9 cellular contexts compared by ENCODE assay signal in the genomic region with DNA sequence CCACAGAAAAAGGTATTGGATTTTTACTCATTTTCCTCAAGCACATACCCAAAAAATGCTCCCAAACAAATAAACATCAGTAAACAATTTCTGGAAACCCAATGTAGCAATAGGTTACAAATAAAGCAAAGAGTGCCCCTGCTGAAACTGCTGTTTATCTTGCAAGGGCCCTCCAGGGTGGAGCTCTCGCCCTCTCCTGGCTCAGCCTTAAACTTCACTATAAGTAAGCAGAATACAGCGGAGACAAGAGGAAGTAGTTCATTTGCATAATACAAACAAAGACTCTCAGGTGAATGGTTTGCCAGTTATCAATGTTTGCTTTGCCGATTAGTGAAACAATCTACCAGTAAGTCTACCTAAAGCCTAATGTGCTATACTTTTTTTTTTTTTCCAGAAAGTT.
DNase-seq lines count a peak whose midpoint lies in the region; ATAC-seq, FAIRE-seq and TF ChIP-seq lines count a peak whose summit lies in the region.
"Had no signal": no experiment of that assay in that cellular context is flagged by ENCODE, and none has a peak within 500 bp of the region (broad histone marks: within the 10 kb centered on the region; RNA-seq: fewer than 3 reads in every experiment).

No MANE protein-coding gene starts in this region.

- in situ Hi-C loops in HepG2 (cut with HindIII; ENCODE audit: extremely low pct_ligation_motif_present, low pct_unique_long_range_greater_than_20kb) = no loop called here

- no peak for TF ChIP-seq RAD21 in HepG2 (CRISPR knock-in tag; IDR thresholded peaks at IDR 0.05)

- no peak for TF ChIP-seq POLR2A in HepG2 (IDR thresholded peaks at IDR 0.05; ENCODE audit: insufficient read depth in 1 of 2, low read depth in 2 of 2, low read length in 2 of 2)
- no peak for TF ChIP-seq POLR2A in right lobe of liver (IDR thresholded peaks at IDR 0.05)

- no peaks in the 10 kb centered on the region for H4K20me1 ChIP-seq in HepG2 (ENCODE audit: insufficient read depth, low read length)

- no peak overlapping the region for H3K9ac ChIP-seq in HepG2 (ENCODE audit: insufficient read depth, low read depth, low read length)

- H3K4me1 ChIP-seq in HepG2 (ENCODE audit: insufficient read depth, low read length) (no peaks in the 10 kb centered on the region), right lobe of liver (no peaks in the 10 kb centered on the region), RWPE2 (ENCODE audit: insufficient read depth, poor library complexity, severe bottlenecking) (no peaks in the 10 kb centered on the region), small intestine (ENCODE audit: control insufficient read depth in 2 of 2, insufficient read depth in 1 of 2, low read depth in 1 of 2, low read length in 1 of 2) (no peaks in the 10 kb centered on the region)

- H3K9me3 ChIP-seq in HepG2 (ENCODE audit: low read length) (no peaks in the 10 kb centered on the region), right lobe of liver (no peaks in the 10 kb centered on the region), RWPE2 (ENCODE audit: severe bottlenecking) (no peaks in the 10 kb centered on the region), small intestine (ENCODE audit: control insufficient read depth, low read depth) (no peaks in the 10 kb centered on the region)

- TF ChIP-seq EP300 in HepG2 (IDR thresholded peaks at IDR 0.05; ENCODE audit: low read depth in 2 of 2, low read length in 2 of 2) = no peak
- TF ChIP-seq EP300 in HepG2 (CRISPR knock-in tag; IDR thresholded peaks at IDR 0.05; ENCODE audit: borderline replicate concordance) = no peak

- no peak for TF ChIP-seq CTCF in HepG2 (CRISPR knock-in tag; IDR thresholded peaks at IDR 0.05)
- TF ChIP-seq CTCF in right lobe of liver (IDR thresholded peaks at IDR 0.05) = no peak
- peak; percentile 41 for TF ChIP-seq CTCF in RWPE2 (IDR thresholded peaks at IDR 0.05; ENCODE audit: poor library complexity, severe bottlenecking)

- no TSS peak for BruUV-seq in HepG2 (replicated peaks; lab: Mats Ljungman, UMichigan)

- CTCF ChIA-PET in HepG2 (lab: Yijun Ruan, JAX; ENCODE audit: low intra/inter-chr PET ratio, low total read pairs) = no interaction called here

- POLR2A ChIA-PET in HepG2 (lab: Yijun Ruan, JAX) = no interaction called here

- no peaks in the 10 kb centered on the region for H3K79me2 ChIP-seq in HepG2 (ENCODE audit: insufficient read depth, low read length)

- H2AFZ ChIP-seq in HepG2 (ENCODE audit: low read length) = no peak overlapping the region

- 3% methylated on average over 3 of the region's 3 CpGs for WGBS in HepG2 (ENCODE audit: low lambda C conversion rate)
- WGBS in right lobe of liver (ENCODE audit: insufficient coverage, low coverage, low lambda C conversion rate, missing lambda C conversion rate) = 26% methylated on average over 3 of the region's 3 CpGs
- WGBS in small intestine, 3 donors = 11 to 23% (median 12%) methylated on average over 3 of the region's 3 CpGs

- DNase-seq in HepG2 (ENCODE audit: low spot score) = no peak
- no peak for DNase-seq in right lobe of liver
- DNase-seq in RWPE2 (ENCODE audit: low spot score) = no peak
- DNase-seq in small intestine = peak; percentile 29
- no peak for DNase-seq in stimulated activated CD4-positive, alpha-beta T cell treated with anti-CD3 and anti-CD28 coated beads, Interleukin-4, amount 100 ng/mL, for 1 hour
- DNase-seq in foreskin melanocyte = no peak
- DNase-seq in NCI-H2029 treated with DMSO at 0.1 percent for 48 hours (lab: John Stamatoyannopoulos, UW) = no peak
- DNase-seq: activated T-cell treated with anti-CD3 and anti-CD28 coated beads, Interleukin-2, amount 50 U/mL, for 72 hours had no signal

- no peak overlapping the region for H3K4me2 ChIP-seq in HepG2 (ENCODE audit: low read depth, low read length)

- peaks cover 0 to 8% of the 10 kb centered on the region in 2 experiments; a peak in 1 of 5 replicates for H3K27me3 ChIP-seq in HepG2 (ENCODE audit: control insufficient read depth in 1 of 2, insufficient read depth in 2 of 2, low read length in 2 of 2)
- no peaks in the 10 kb centered on the region for H3K27me3 ChIP-seq in right lobe of liver
- H3K27me3 ChIP-seq in RWPE2 (ENCODE audit: insufficient read depth, poor library complexity, severe bottlenecking) = no peaks in the 10 kb centered on the region
- H3K27me3 ChIP-seq in small intestine (ENCODE audit: control insufficient read depth in 2 of 2, insufficient read depth in 2 of 2, low read length in 2 of 2) = no peaks in the 10 kb centered on the region

- FAIRE-seq in HepG2 (lab: Jason Lieb, UNC) (no peak), small intestine (lab: Jason Lieb, UNC) (no peak)

- H3K36me3 ChIP-seq in HepG2 (replicated peaks in 1 of 2; ENCODE audit: control insufficient read depth in 1 of 2, insufficient read depth in 2 of 2, low read length in 2 of 2) = no peaks in the 10 kb centered on the region
- H3K36me3 ChIP-seq in right lobe of liver = no peaks in the 10 kb centered on the region
- H3K36me3 ChIP-seq in RWPE2 (ENCODE audit: low read depth) = no peaks in the 10 kb centered on the region
- H3K36me3 ChIP-seq in small intestine (ENCODE audit: control insufficient read depth in 2 of 2, insufficient read depth in 2 of 2, low read length in 2 of 2) = no peaks in the 10 kb centered on the region

- intact Hi-C loops in HepG2 (cut with micrococcal nuclease; ENCODE audit: unreplicated experiment) = loop anchor here (10.0 kb wide), 1 partner anchor 377 kb away; no protein-coding TSS in a partner anchor
- intact Hi-C loops in right lobe of liver (cut with DNase I) = no loop called here

- H3K4me3 ChIP-seq in HepG2 (replicated peaks in 1 of 3; ENCODE audit: insufficient read depth in 1 of 3, low read depth in 2 of 3, low read length in 3 of 3) (no peak overlapping the region), right lobe of liver (no peak overlapping the region), RWPE2 (ENCODE audit: severe bottlenecking) (no peak overlapping the region), small intestine (ENCODE audit: low read depth in 1 of 2, low read length in 2 of 2) (no peak overlapping the region)

- H3K27ac ChIP-seq in HepG2 (ENCODE audit: extremely low read length, insufficient read depth, low read length) (no peak overlapping the region), right lobe of liver (no peak overlapping the region), RWPE2 (ENCODE audit: poor library complexity, severe bottlenecking) (no peak overlapping the region), small intestine (ENCODE audit: low read depth in 1 of 2, low read length in 1 of 2) (no peak overlapping the region)

- ATAC-seq in HepG2 (peak; percentile 49; the same call in 2 of the 3 replicates), right lobe of liver (no peak), HG02981 (IDR thresholded peaks at IDR 0.05; ENCODE audit: unreplicated experiment) (peak; percentile 91), RWPE2 (ENCODE audit: low read depth) (peak; percentile 66; the same call in 1 of the 3 replicates)

TF ChIP-seq in HepG2, 621 proteins besides CTCF, POLR2A, EP300 and RAD21:
- TF ChIP-seq FOXA1 (IDR thresholded peaks at IDR 0.05) (no peak), FOXA1 (CRISPR knock-in tag; IDR thresholded peaks at IDR 0.05) (0 out of 2 replicates have a peak, but pooled peaks have one; percentile 2), ZNF772 (CRISPR knock-in tag; IDR thresholded peaks at IDR 0.05) (no peak)

Comparison
In these comparisons a context has a peak if more than half of its experiments do, and no peak if none do; other contexts are left out.
1. ATAC-seq: peak in HepG2 (single experiment), HG02981 (single experiment) and RWPE2 (single experiment); none in right lobe of liver (0 of 4).